In genomic region chr6:143059616-143060353, GRCh38 we compare ENCODE assay signal across 8 cellular contexts. TPM values are rescaled to one million over a fixed set of nuclear protein-coding genes. Genes with fewer than 3 reads are reported as not detected.
DNase-seq lines count a peak whose midpoint lies in the region; ATAC-seq and TF ChIP-seq lines count a peak whose summit lies in the region.

No MANE protein-coding gene starts in this region.

- no peak for TF ChIP-seq POLR2A in esophagus squamous epithelium (IDR thresholded peaks at IDR 0.05)

- H3K36me3 Mint-ChIP-seq in activated CD4-positive, alpha-beta T cell treated with anti-CD3 and anti-CD28 coated beads, Interleukin-2, amount 10 ng/mL, durations not matched to agents 24 days and 14 days (ENCODE audit: low read depth) = no peaks in the 10 kb centered on the region
- no peaks in the 10 kb centered on the region for H3K36me3 Mint-ChIP-seq in natural killer cell treated with Interleukin-12 subunit alpha and Interleukin-12 subunit beta and Interleukin-15 and Interleukin-18, amount 100 ng/mL, for 72 hours

- 0 to 3% methylated on average over 6 to 7 of the region's 8 CpGs for WGBS in esophagus squamous epithelium, 2 donors

- intact Hi-C loops in activated CD4-positive, alpha-beta T cell treated with anti-CD3 and anti-CD28 coated beads, Interleukin-2, amount 10 ng/mL, durations not matched to agents 24 days and 14 days (cut with micrococcal nuclease) = loop anchor here (1.0 to 5.0 kb wide), 4 partner anchors 80 to 381 kb away; no protein-coding TSS in a partner anchor
- intact Hi-C loops in esophagus squamous epithelium (cut with DNase I) = no loop called here

- no peaks in the 10 kb centered on the region for H3K27me3 Mint-ChIP-seq in activated CD4-positive, alpha-beta T cell treated with anti-CD3 and anti-CD28 coated beads, Interleukin-2, amount 10 ng/mL, durations not matched to agents 24 days and 14 days
- peaks cover 0 to 11% of the 10 kb centered on the region in 2 donors for H3K27me3 Mint-ChIP-seq in natural killer cell treated with Interleukin-12 subunit alpha and Interleukin-12 subunit beta and Interleukin-15 and Interleukin-18, amount 100 ng/mL, for 72 hours

- peaks cover 2% of the 10 kb centered on the region for H3K9me3 Mint-ChIP-seq in activated CD4-positive, alpha-beta T cell treated with anti-CD3 and anti-CD28 coated beads, Interleukin-2, amount 10 ng/mL, durations not matched to agents 24 days and 14 days
- H3K9me3 Mint-ChIP-seq in natural killer cell treated with Interleukin-12 subunit alpha and Interleukin-12 subunit beta and Interleukin-15 and Interleukin-18, amount 100 ng/mL, for 72 hours = no peaks in the 10 kb centered on the region

- peak overlapping the region; percentile 91 for H3K4me3 Mint-ChIP-seq in activated CD4-positive, alpha-beta T cell treated with anti-CD3 and anti-CD28 coated beads, Interleukin-2, amount 10 ng/mL, durations not matched to agents 24 days and 14 days
- peak overlapping the region; percentile 81 for H3K4me3 Mint-ChIP-seq in natural killer cell treated with Interleukin-12 subunit alpha and Interleukin-12 subunit beta and Interleukin-15 and Interleukin-18, amount 100 ng/mL, for 72 hours

- ATAC-seq in natural killer cell treated with Interleukin-12 subunit alpha and Interleukin-12 subunit beta and Interleukin-15 and Interleukin-18, amount 100 ng/mL, for 72 hours = no peak
- ATAC-seq in HG03469 (IDR thresholded peaks at IDR 0.05; ENCODE audit: unreplicated experiment) (no peak), HG02763 (IDR thresholded peaks at IDR 0.05; ENCODE audit: unreplicated experiment) (no peak)

- DNase-seq in NCI-H526 (lab: John Stamatoyannopoulos, UW) = peak; percentile 33 to 37
- DNase-seq in NCI-H526 treated with DMSO at 0.1 percent for 48 hours (lab: John Stamatoyannopoulos, UW) = no peak
- peak; percentile 66 for DNase-seq in Jurkat, Clone E6-1 (ENCODE audit: low read depth, low spot score)
- DNase-seq in activated CD4-positive, alpha-beta T cell treated with anti-CD3 and anti-CD28 coated beads, Interleukin-2, amount 10 ng/mL, durations not matched to agents 24 days and 14 days = peak; percentile 81
- no peak for DNase-seq in esophagus squamous epithelium (lab: John Stamatoyannopoulos, UW)
- DNase-seq in natural killer cell treated with Interleukin-12 subunit alpha and Interleukin-12 subunit beta and Interleukin-15 and Interleukin-18, amount 100 ng/mL, for 72 hours (ENCODE audit: low spot score) = no peak

- H3K4me1 Mint-ChIP-seq in activated CD4-positive, alpha-beta T cell treated with anti-CD3 and anti-CD28 coated beads, Interleukin-2, amount 10 ng/mL, durations not matched to agents 24 days and 14 days = peaks cover 23% of the 10 kb centered on the region
- peaks cover 13 to 17% of the 10 kb centered on the region in 2 donors for H3K4me1 Mint-ChIP-seq in natural killer cell treated with Interleukin-12 subunit alpha and Interleukin-12 subunit beta and Interleukin-15 and Interleukin-18, amount 100 ng/mL, for 72 hours (ENCODE audit: low read depth in 2 of 2)

- peak overlapping the region; percentile 59 for H3K4me3 ChIP-seq in Jurkat, Clone E6-1 (ENCODE audit: low read length)
- peak overlapping the region; percentile 59 to 96 (median 84) for H3K4me3 ChIP-seq in esophagus squamous epithelium

- no peak for TF ChIP-seq CTCF in esophagus squamous epithelium (IDR thresholded peaks at IDR 0.05)

- H3K4me1 ChIP-seq in esophagus squamous epithelium = peaks cover 6 to 29% (median 8%) of the 10 kb centered on the region in 3 donors

- H3K27ac Mint-ChIP-seq in activated CD4-positive, alpha-beta T cell treated with anti-CD3 and anti-CD28 coated beads, Interleukin-2, amount 10 ng/mL, durations not matched to agents 24 days and 14 days = peak overlapping the region; percentile 92
- peak overlapping the region; percentile 68 to 86 for H3K27ac Mint-ChIP-seq in natural killer cell treated with Interleukin-12 subunit alpha and Interleukin-12 subunit beta and Interleukin-15 and Interleukin-18, amount 100 ng/mL, for 72 hours

- H3K9me3 ChIP-seq in esophagus squamous epithelium = no peaks in the 10 kb centered on the region

- no peaks in the 10 kb centered on the region for H3K36me3 ChIP-seq in esophagus squamous epithelium

- H3K27ac ChIP-seq in esophagus squamous epithelium = peak overlapping the region; percentile 90 to 97 (median 94)

- no peaks in the 10 kb centered on the region for H3K27me3 ChIP-seq in esophagus squamous epithelium

RNA-seq across cellular contexts. Expression of gene AIG1, which starts 0.9 kb away (rescaled TPM):
- 21.0 TPM for polyA plus RNA-seq in Jurkat, Clone E6-1 (2012; ENCODE audit: insufficient read depth, insufficient read length)
- 2.9 and 4.7 TPM in 2 replicates for total RNA-seq in activated CD4-positive, alpha-beta T cell treated with anti-CD3 and anti-CD28 coated beads, Interleukin-2, amount 10 ng/mL, durations not matched to agents 24 days and 14 days
- 10 to 100 TPM; 29.1 to 30.5 (median 29.9) TPM for total RNA-seq in esophagus squamous epithelium
- total RNA-seq in natural killer cell treated with Interleukin-12 subunit alpha and Interleukin-12 subunit beta and Interleukin-15 and Interleukin-18, amount 100 ng/mL, for 72 hours = 1 to 10 TPM; 5.7 to 7.4 TPM

Comparison
In these comparisons a context has a peak if more than half of its experiments do, and no peak if none do; other contexts are left out.
1. DNase-seq: peak in NCI-H526 (2 of 2), Jurkat, Clone E6-1 (single experiment) and activated CD4-positive, alpha-beta T cell treated with anti-CD3 and anti-CD28 coated beads, Interleukin-2, amount 10 ng/mL, durations not matched to agents 24 days and 14 days (single experiment); none in NCI-H526 treated with DMSO at 0.1 percent for 48 hours (single experiment), esophagus squamous epithelium (single experiment) and natural killer cell treated with Interleukin-12 subunit alpha and Interleukin-12 subunit beta and Interleukin-15 and Interleukin-18, amount 100 ng/mL, for 72 hours (single experiment).